ENCODE assay signal across 19 cellular contexts in the genomic region with DNA sequence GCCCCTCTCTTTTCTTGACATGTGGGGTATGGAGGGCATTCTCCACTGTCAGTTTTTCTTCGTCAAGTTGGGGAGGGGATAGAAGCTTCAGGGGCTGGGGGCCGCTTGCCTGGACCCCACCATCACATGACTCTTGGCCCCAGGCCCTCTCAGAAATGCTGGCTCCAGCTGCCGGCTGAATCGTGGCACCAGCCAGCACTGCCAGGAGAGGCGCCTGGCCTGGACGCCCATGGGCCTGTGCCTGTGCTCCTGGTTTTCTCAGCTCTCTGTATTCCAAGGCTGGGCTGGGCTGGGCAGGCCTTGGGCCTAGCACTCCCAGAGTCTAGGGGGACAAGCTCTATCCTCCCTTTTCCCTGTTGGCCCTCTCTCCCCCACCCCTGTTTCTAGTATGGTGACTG. TPM values are rescaled to one million over a fixed set of nuclear protein-coding genes. Genes with fewer than 3 reads are reported as not detected.
DNase-seq lines count a peak whose midpoint lies in the region; ATAC-seq and TF ChIP-seq lines count a peak whose summit lies in the region.
"Had no signal": no experiment of that assay in that cellular context is flagged by ENCODE, and none has a peak within 500 bp of the region (broad histone marks: within the 10 kb centered on the region; RNA-seq: fewer than 3 reads in every experiment).

No MANE protein-coding gene starts in this region.

- H3K4me3 Mint-ChIP-seq in mesothelial cell of epicardium, result no peak overlapping the region
- H3K4me3 Mint-ChIP-seq: activated CD4-positive, alpha-beta memory T cell treated with anti-CD3 and anti-CD28 coated beads for 36 hours; activated naive CD4-positive, alpha-beta T cell treated with anti-CD3 and anti-CD28 coated beads, Interleukin-2, amount 50 U/mL, for 24 hours; activated T-cell treated with anti-CD3 and anti-CD28 coated beads, Interleukin-2, amount 50 U/mL, for 4 hours; CD4-positive, CD25-positive, alpha-beta regulatory T cell; T-helper 17 cell had no signal

- H3K4me3 ChIP-seq in esophagus muscularis mucosa (no peak overlapping the region), mesenchymal stem cell (ENCODE audit: insufficient read depth in 1 of 2, low read depth in 1 of 2, low read length in 2 of 2) (no peak overlapping the region), subcutaneous abdominal adipose tissue (ENCODE audit: low read depth in 1 of 5, low read length in 5 of 5) (no peak overlapping the region)

- H2BK12ac ChIP-seq in mesenchymal stem cell (ENCODE audit: low read length in 2 of 2), result no peak overlapping the region

- H3K27me3 ChIP-seq in esophagus muscularis mucosa, result no peaks in the 10 kb centered on the region
- peaks cover 0 to 64% of the 10 kb centered on the region in 2 experiments for H3K27me3 ChIP-seq in mesenchymal stem cell (ENCODE audit: control insufficient read depth in 1 of 2, insufficient read depth in 1 of 2, low read length in 2 of 2)
- no peaks in the 10 kb centered on the region for H3K27me3 ChIP-seq in subcutaneous abdominal adipose tissue (ENCODE audit: control insufficient read depth in 5 of 5, insufficient read depth in 4 of 5, low read length in 5 of 5)

- TF ChIP-seq CTCF in C4-2B (conservative IDR thresholded peaks at IDR 0.05) (no peak), esophagus muscularis mucosa (IDR thresholded peaks at IDR 0.05) (no peak), mesothelial cell of epicardium (IDR thresholded peaks at IDR 0.05; ENCODE audit: unreplicated experiment) (no peak)

- H3K4me1 Mint-ChIP-seq in mesothelial cell of epicardium, result peaks cover 53% of the 10 kb centered on the region

- H3K79me1 ChIP-seq in mesenchymal stem cell (replicated peaks; ENCODE audit: low read length, poor library complexity, severe bottlenecking), result no peaks in the 10 kb centered on the region

- H3K18ac ChIP-seq in mesenchymal stem cell (ENCODE audit: low read depth in 1 of 2, low read length in 2 of 2), result no peak overlapping the region

- intact Hi-C loops in esophagus muscularis mucosa (cut with DNase I), result no loop called here

- H3K4ac ChIP-seq in mesenchymal stem cell (ENCODE audit: low read depth in 1 of 2, low read length in 2 of 2), result no peak overlapping the region

- no peak overlapping the region for H2BK15ac ChIP-seq in mesenchymal stem cell (ENCODE audit: low read depth, poor library complexity, severe bottlenecking)

- no peak overlapping the region for H3K23ac ChIP-seq in mesenchymal stem cell (ENCODE audit: low read length in 2 of 2)

- TF ChIP-seq EP300 in esophagus muscularis mucosa (IDR thresholded peaks at IDR 0.05), result no peak

- H2BK120ac ChIP-seq in mesenchymal stem cell (ENCODE audit: low read depth, low read length), result no peak overlapping the region

- H3K9ac ChIP-seq in mesenchymal stem cell (ENCODE audit: low read length) (peak overlapping the region; percentile 79), subcutaneous abdominal adipose tissue (ENCODE audit: low read length in 5 of 5) (peak overlapping the region in 2 of 5 donors; percentile 35 to 62)
- H3K9ac ChIP-seq: KMS-11 had no signal

- H3K4me1 ChIP-seq in esophagus muscularis mucosa (peaks cover 99 to 100% (median 100%) of the 10 kb centered on the region in 4 donors), mesenchymal stem cell (ENCODE audit: control insufficient read depth, insufficient read depth, low read depth, low read length) (peaks cover 17% of the 10 kb centered on the region), subcutaneous abdominal adipose tissue (ENCODE audit: control insufficient read depth in 5 of 5, insufficient read depth in 5 of 5, low read length in 5 of 5) (peaks cover 13 to 99% (median 96%) of the 10 kb centered on the region in 5 donors)

- H3K36me3 ChIP-seq in esophagus muscularis mucosa, result no peaks in the 10 kb centered on the region
- H3K36me3 ChIP-seq in mesenchymal stem cell (ENCODE audit: control insufficient read depth in 1 of 2, insufficient read depth in 2 of 2, low read depth in 1 of 2, low read length in 2 of 2), result peaks cover 0 to 18% of the 10 kb centered on the region in 2 experiments
- H3K36me3 ChIP-seq in subcutaneous abdominal adipose tissue (ENCODE audit: control insufficient read depth in 5 of 5, insufficient read depth in 5 of 5, low read length in 5 of 5), result peaks cover 0 to 2% (median 0%) of the 10 kb centered on the region in 5 donors
- H3K36me3 ChIP-seq: WERI-Rb-1 had no signal

- H3K36me3 Mint-ChIP-seq in mesothelial cell of epicardium, result no peaks in the 10 kb centered on the region
- H3K36me3 Mint-ChIP-seq: activated CD4-positive, alpha-beta memory T cell treated with anti-CD3 and anti-CD28 coated beads for 36 hours; activated naive CD4-positive, alpha-beta T cell treated with anti-CD3 and anti-CD28 coated beads, Interleukin-2, amount 50 U/mL, for 24 hours; CD4-positive, CD25-positive, alpha-beta regulatory T cell had no signal

- H2BK5ac ChIP-seq in mesenchymal stem cell (ENCODE audit: low read depth, low read length, poor library complexity, severe bottlenecking), result no peak overlapping the region

- DNase-seq in esophagus muscularis mucosa (ENCODE audit: extremely low spot score) (no peak), mesenchymal stem cell (no peak), left lobe of liver (ENCODE audit: low spot score) (no peak), mesothelial cell of epicardium (ENCODE audit: low spot score in 2 of 2, unreplicated experiment in 2 of 2) (no peak), NCI-H2196 treated with DMSO at 0.1 percent for 48 hours (lab: John Stamatoyannopoulos, UW; ENCODE audit: unreplicated experiment) (no peak)
- DNase-seq: activated CD4-positive, alpha-beta memory T cell treated with anti-CD3 and anti-CD28 coated beads for 36 hours; activated T-cell treated with anti-CD3 and anti-CD28 coated beads, Interleukin-2, amount 50 U/mL, for 4 hours; CD4-positive, CD25-positive, alpha-beta regulatory T cell; NCI-H2029 treated with DMSO at 0.1 percent for 48 hours; NCI-H446 treated with DMSO at 0.1 percent for 48 hours; small intestine; stimulated activated CD4-positive, alpha-beta T cell treated with anti-CD3 and anti-CD28 coated beads, Interleukin-4, amount 100 ng/mL, for 1 hour; T-helper 17 cell; WERI-Rb-1 had no signal

- H4K91ac ChIP-seq in mesenchymal stem cell (ENCODE audit: low read length), result no peak overlapping the region

- 50% methylated on average over 6 of the region's 6 CpGs for WGBS in esophagus muscularis mucosa
- WGBS in mesenchymal stem cell, result 90% methylated on average over 6 of the region's 6 CpGs

- H3K27ac ChIP-seq in C4-2B, result peak overlapping the region; percentile 22; the same call in 1 of the 2 replicates
- H3K27ac ChIP-seq in esophagus muscularis mucosa (replicated peaks in 1 of 4), result peak overlapping the region; percentile 72 to 98 (median 98)
- H3K27ac ChIP-seq in mesenchymal stem cell (ENCODE audit: low read length, poor library complexity, severe bottlenecking), result no peak overlapping the region
- H3K27ac ChIP-seq in subcutaneous abdominal adipose tissue (ENCODE audit: low read depth, low read length), result peak overlapping the region; percentile 65
- H3K27ac ChIP-seq: KMS-11, WERI-Rb-1 had no signal

- peaks cover 68% of the 10 kb centered on the region for H3K27me3 Mint-ChIP-seq in mesothelial cell of epicardium (ENCODE audit: low read depth)

- H3K4me2 ChIP-seq in mesenchymal stem cell (ENCODE audit: low read length, poor library complexity, severe bottlenecking), result no peak overlapping the region
- H3K4me2 ChIP-seq: KMS-11 had no signal

- H3K14ac ChIP-seq in mesenchymal stem cell (ENCODE audit: low read length in 2 of 2), result no peak overlapping the region

- no peak overlapping the region for H2AFZ ChIP-seq in mesenchymal stem cell (ENCODE audit: low read depth, low read length)

- TF ChIP-seq POLR2A in esophagus muscularis mucosa (IDR thresholded peaks at IDR 0.05; ENCODE audit: low read depth), result no peak

- H3K9me3 ChIP-seq in esophagus muscularis mucosa, result no peaks in the 10 kb centered on the region
- H3K9me3 ChIP-seq in mesenchymal stem cell (ENCODE audit: control insufficient read depth, low read length), result no peaks in the 10 kb centered on the region
- no peaks in the 10 kb centered on the region for H3K9me3 ChIP-seq in subcutaneous abdominal adipose tissue (ENCODE audit: control insufficient read depth in 5 of 5, low read length in 5 of 5)

- H3K27ac Mint-ChIP-seq in mesothelial cell of epicardium, result no peak overlapping the region
- H3K27ac Mint-ChIP-seq: activated CD4-positive, alpha-beta memory T cell treated with anti-CD3 and anti-CD28 coated beads for 36 hours; activated naive CD4-positive, alpha-beta T cell treated with anti-CD3 and anti-CD28 coated beads, Interleukin-2, amount 50 U/mL, for 24 hours; CD4-positive, CD25-positive, alpha-beta regulatory T cell; T-helper 17 cell had no signal

- ATAC-seq in left lobe of liver (no peak), HG03342 (IDR thresholded peaks at IDR 0.05; ENCODE audit: unreplicated experiment) (no peak)
- ATAC-seq: activated T-cell treated with anti-CD3 and anti-CD28 coated beads, Interleukin-2, amount 50 U/mL, for 4 hours; T-helper 17 cell had no signal

- H2AK5ac ChIP-seq in mesenchymal stem cell (ENCODE audit: low read length, severe bottlenecking), result no peak overlapping the region

- H4K8ac ChIP-seq in mesenchymal stem cell (ENCODE audit: low read length), result no peak overlapping the region

- H3K9me3 Mint-ChIP-seq in mesothelial cell of epicardium, result no peaks in the 10 kb centered on the region
- H3K9me3 Mint-ChIP-seq: activated CD4-positive, alpha-beta memory T cell treated with anti-CD3 and anti-CD28 coated beads for 36 hours; activated naive CD4-positive, alpha-beta T cell treated with anti-CD3 and anti-CD28 coated beads, Interleukin-2, amount 50 U/mL, for 24 hours; activated T-cell treated with anti-CD3 and anti-CD28 coated beads, Interleukin-2, amount 50 U/mL, for 4 hours; CD4-positive, CD25-positive, alpha-beta regulatory T cell had no signal

RNA-seq across cellular contexts. Expression of gene LYL1, which starts 38.6 kb away (rescaled TPM):
- total RNA-seq in esophagus muscularis mucosa (10 to 100 TPM; 11.9 to 20.2 (median 17.0) TPM), left lobe of liver (1.5 TPM), mesothelial cell of epicardium (3.4 to 4.0 TPM (median 3.8 TPM) in 3 replicates)
- 0.68 TPM for polyA plus RNA-seq in mesenchymal stem cell (2013, experiment 1 of 2)
- 0.79 TPM for polyA plus RNA-seq in mesenchymal stem cell (2013, experiment 2 of 2)

RNA-seq across cellular contexts. Expression of gene TRMT1, which starts 52.4 kb away (rescaled TPM):
- total RNA-seq in esophagus muscularis mucosa, result 10 to 100 TPM; 21.4 to 27.6 (median 26.9) TPM
- 20.0 TPM for polyA plus RNA-seq in mesenchymal stem cell (2013, experiment 1 of 2)
- 16.9 TPM for polyA plus RNA-seq in mesenchymal stem cell (2013, experiment 2 of 2)
- total RNA-seq in left lobe of liver, result 15.8 TPM
- total RNA-seq in mesothelial cell of epicardium, result 53.9 to 58.6 TPM (median 57.0 TPM) in 3 replicates

RNA-seq across cellular contexts. Expression of gene NACC1, which starts 54.0 kb away (rescaled TPM):
- 10 to 100 TPM; 24.5 to 61.6 (median 29.6) TPM for total RNA-seq in esophagus muscularis mucosa
- 82.1 TPM for polyA plus RNA-seq in mesenchymal stem cell (2013, experiment 1 of 2)
- 85.0 TPM for polyA plus RNA-seq in mesenchymal stem cell (2013, experiment 2 of 2)
- 26.7 TPM for total RNA-seq in left lobe of liver
- 63.0 to 76.4 TPM (median 74.5 TPM) in 3 replicates for total RNA-seq in mesothelial cell of epicardium
